Comparison of ENCODE assay signal across 20 cellular contexts in genomic region chr4:76979236-76979635, GRCh38. TPM values are rescaled to one million over a fixed set of nuclear protein-coding genes. Genes with fewer than 3 reads are reported as not detected.
DNase-seq lines count a peak whose midpoint lies in the region; ATAC-seq and TF ChIP-seq lines count a peak whose summit lies in the region.
"Had no signal": no experiment of that assay in that cellular context is flagged by ENCODE, and none has a peak within 500 bp of the region (broad histone marks: within the 10 kb centered on the region; RNA-seq: fewer than 3 reads in every experiment).

No MANE protein-coding gene starts in this region.

- DNase-seq in activated naive CD8-positive, alpha-beta T cell treated with anti-CD3 and anti-CD28 coated beads, Interleukin-2, amount 10 ng/mL, durations not matched to agents 7 days and 5 days, result no peak
- DNase-seq in activated naive CD8-positive, alpha-beta T cell treated with anti-CD3 and anti-CD28 coated beads for 36 hours, result no peak
- no peak for DNase-seq in chondrocyte (ENCODE audit: low spot score)
- no peak for DNase-seq in HUDEP-2 (lab: John Stamatoyannopoulos, UW; ENCODE audit: unreplicated experiment in 76 of 76)
- DNase-seq in mesenteric fat pad (ENCODE audit: low spot score), result no peak
- DNase-seq in uterus, result no peak
- no peak for DNase-seq in NCI-H2081 (lab: John Stamatoyannopoulos, UW)
- DNase-seq: AML-193, DMS153, GDM1, GOT3, NCI-H187 treated with DMSO at 0.1 percent for 48 hours, NCI-H226, NCI-H524, NCI-H82, SJCRH30 had no signal

- no peak overlapping the region for H3K4me3 ChIP-seq in uterus
- H3K4me3 ChIP-seq: K562, SJCRH30 had no signal

- intact Hi-C loops in uterus (cut with DNase I; ENCODE audit: low total_unique reads), result no loop called here

- H3K4me3 Mint-ChIP-seq in activated naive CD8-positive, alpha-beta T cell treated with anti-CD3 and anti-CD28 coated beads, Interleukin-2, amount 10 ng/mL, durations not matched to agents 7 days and 5 days, result no peak overlapping the region
- H3K4me3 Mint-ChIP-seq in activated naive CD8-positive, alpha-beta T cell treated with anti-CD3 and anti-CD28 coated beads for 36 hours, result no peak overlapping the region
- H3K4me3 Mint-ChIP-seq in chondrocyte (ENCODE audit: unreplicated experiment), result no peak overlapping the region
- no peak overlapping the region for H3K4me3 Mint-ChIP-seq in nephron

- no peak for ATAC-seq in activated naive CD8-positive, alpha-beta T cell treated with anti-CD3 and anti-CD28 coated beads, Interleukin-2, amount 10 ng/mL, durations not matched to agents 7 days and 5 days (ENCODE audit: low read depth)
- ATAC-seq: HCT116, K562 had no signal

- no peaks in the 10 kb centered on the region for H3K27me3 Mint-ChIP-seq in activated naive CD8-positive, alpha-beta T cell treated with anti-CD3 and anti-CD28 coated beads, Interleukin-2, amount 10 ng/mL, durations not matched to agents 7 days and 5 days
- no peaks in the 10 kb centered on the region for H3K27me3 Mint-ChIP-seq in activated naive CD8-positive, alpha-beta T cell treated with anti-CD3 and anti-CD28 coated beads for 36 hours
- H3K27me3 Mint-ChIP-seq in chondrocyte (ENCODE audit: low read depth) (no peaks in the 10 kb centered on the region), nephron (ENCODE audit: low read depth) (no peaks in the 10 kb centered on the region)

- no peaks in the 10 kb centered on the region for H3K27me3 ChIP-seq in uterus
- H3K27me3 ChIP-seq: SJCRH30 had no signal

- peak overlapping the region; percentile 5 for H3K27ac Mint-ChIP-seq in activated naive CD8-positive, alpha-beta T cell treated with anti-CD3 and anti-CD28 coated beads, Interleukin-2, amount 10 ng/mL, durations not matched to agents 7 days and 5 days
- H3K27ac Mint-ChIP-seq in activated naive CD8-positive, alpha-beta T cell treated with anti-CD3 and anti-CD28 coated beads for 36 hours, result no peak overlapping the region
- peak overlapping the region; percentile 89 for H3K27ac Mint-ChIP-seq in chondrocyte (ENCODE audit: unreplicated experiment)
- H3K27ac Mint-ChIP-seq in nephron, result peak overlapping the region; percentile 56 to 77 (median 72)

- H3K36me3 Mint-ChIP-seq in activated naive CD8-positive, alpha-beta T cell treated with anti-CD3 and anti-CD28 coated beads, Interleukin-2, amount 10 ng/mL, durations not matched to agents 7 days and 5 days, result peaks cover 25% of the 10 kb centered on the region
- H3K36me3 Mint-ChIP-seq in activated naive CD8-positive, alpha-beta T cell treated with anti-CD3 and anti-CD28 coated beads for 36 hours, result peaks cover 43% of the 10 kb centered on the region
- peaks cover 14% of the 10 kb centered on the region for H3K36me3 Mint-ChIP-seq in chondrocyte (ENCODE audit: low read depth)
- peaks cover 33% of the 10 kb centered on the region for H3K36me3 Mint-ChIP-seq in nephron (ENCODE audit: low read depth)

- no peaks in the 10 kb centered on the region for H3K4me1 ChIP-seq in uterus

- TF ChIP-seq POLR2A in uterus (IDR thresholded peaks at IDR 0.05), result no peak

- TF ChIP-seq CTCF in chondrocyte (IDR thresholded peaks at IDR 0.05), result no peak
- no peak for TF ChIP-seq CTCF in nephron (IDR thresholded peaks at IDR 0.05; ENCODE audit: unreplicated experiment in 3 of 3)
- no peak for TF ChIP-seq CTCF in uterus (IDR thresholded peaks at IDR 0.05)

- peaks cover 1% of the 10 kb centered on the region for H3K9me3 Mint-ChIP-seq in activated naive CD8-positive, alpha-beta T cell treated with anti-CD3 and anti-CD28 coated beads, Interleukin-2, amount 10 ng/mL, durations not matched to agents 7 days and 5 days
- no peaks in the 10 kb centered on the region for H3K9me3 Mint-ChIP-seq in activated naive CD8-positive, alpha-beta T cell treated with anti-CD3 and anti-CD28 coated beads for 36 hours
- no peaks in the 10 kb centered on the region for H3K9me3 Mint-ChIP-seq in chondrocyte (ENCODE audit: low read depth)
- H3K9me3 Mint-ChIP-seq in nephron, result no peaks in the 10 kb centered on the region

- POLR2A ChIA-PET in activated naive CD8-positive, alpha-beta T cell treated with anti-CD3 and anti-CD28 coated beads, Interleukin-2, amount 10 ng/mL, durations not matched to agents 7 days and 5 days (lab: Charles Lee), result no interaction called here

- no peaks in the 10 kb centered on the region for H3K9me3 ChIP-seq in uterus
- H3K9me3 ChIP-seq: SJCRH30 had no signal

- no peak overlapping the region for H3K27ac ChIP-seq in uterus
- H3K27ac ChIP-seq: 22Rv1 had no signal

- H3K36me3 ChIP-seq in uterus, result no peaks in the 10 kb centered on the region

- peaks cover 44% of the 10 kb centered on the region for H3K4me1 Mint-ChIP-seq in activated naive CD8-positive, alpha-beta T cell treated with anti-CD3 and anti-CD28 coated beads, Interleukin-2, amount 10 ng/mL, durations not matched to agents 7 days and 5 days
- peaks cover 48% of the 10 kb centered on the region for H3K4me1 Mint-ChIP-seq in activated naive CD8-positive, alpha-beta T cell treated with anti-CD3 and anti-CD28 coated beads for 36 hours
- peaks cover 94% of the 10 kb centered on the region for H3K4me1 Mint-ChIP-seq in chondrocyte (ENCODE audit: low read depth)
- peaks cover 85% of the 10 kb centered on the region for H3K4me1 Mint-ChIP-seq in nephron

RNA-seq across cellular contexts. Expression of gene SEPTIN11, which starts 29.7 kb away (rescaled TPM):
- total RNA-seq in activated naive CD8-positive, alpha-beta T cell treated with anti-CD3 and anti-CD28 coated beads, Interleukin-2, amount 10 ng/mL, durations not matched to agents 7 days and 5 days, result 10 to 100 TPM; 51.9 to 60.0 TPM
- 10 to 100 TPM; 66.4 to 74.1 TPM for total RNA-seq in activated naive CD8-positive, alpha-beta T cell treated with anti-CD3 and anti-CD28 coated beads for 36 hours
- total RNA-seq in chondrocyte, result 643 to 720 TPM (median 718 TPM) in 3 replicates
- 331 TPM for total RNA-seq in mesenteric fat pad
- 100 to 1,000 TPM in 1 of 4 donors, 10 to 100 TPM in 3; 49.4 to 317 (median 88.1) TPM for total RNA-seq in uterus
